Comparison of ENCODE assay signal across 28 cellular contexts in the genomic region with DNA sequence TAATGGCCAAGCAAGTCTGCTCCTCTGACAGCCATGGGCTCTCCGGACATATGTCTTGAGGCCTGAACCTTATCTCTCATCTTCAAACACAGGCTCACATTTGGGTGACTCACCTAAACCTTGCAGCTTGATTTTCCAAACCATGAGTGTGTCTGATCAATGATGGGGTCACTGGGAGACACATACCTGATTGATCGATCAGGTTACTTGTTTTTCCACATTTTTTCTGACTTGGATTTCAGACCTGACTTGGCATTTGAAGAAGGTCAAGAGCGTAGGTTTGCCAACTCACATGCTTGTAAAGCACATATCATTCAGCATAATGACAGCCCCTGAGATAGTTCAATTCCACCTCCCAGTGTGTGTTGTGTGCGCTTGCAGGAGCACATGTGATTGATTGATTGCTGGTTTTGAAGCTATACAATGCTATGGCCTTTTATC.
"Had no signal": no experiment of that assay in that cellular context is flagged by ENCODE, and none has a peak within 500 bp of the region (broad histone marks: within the 10 kb centered on the region; RNA-seq: fewer than 3 reads in every experiment).

No MANE protein-coding gene starts in this region.

- H3K4me1 ChIP-seq: colonic mucosa, foreskin keratinocyte, gastroesophageal sphincter, suprapubic skin, transverse colon, upper lobe of right lung, uterus had no signal

- H3K27me3 ChIP-seq: colonic mucosa, esophagus muscularis mucosa, foreskin keratinocyte, gastroesophageal sphincter, ovary, suprapubic skin, transverse colon, uterus had no signal

- H3K4me3 ChIP-seq: colonic mucosa, esophagus muscularis mucosa, gastroesophageal sphincter, mucosa of descending colon, ovary, smooth muscle cell, suprapubic skin, transverse colon, upper lobe of right lung, uterus had no signal

- H3K4me2 ChIP-seq: smooth muscle cell had no signal

- H3K9me3 ChIP-seq: colonic mucosa, esophagus muscularis mucosa, gastroesophageal sphincter, mucosa of descending colon, ovary, suprapubic skin, transverse colon, upper lobe of right lung, uterus had no signal

- H3K36me3 ChIP-seq: colonic mucosa, esophagus muscularis mucosa, gastroesophageal sphincter, ovary, suprapubic skin, transverse colon, upper lobe of right lung, uterus had no signal

- ATAC-seq: foreskin keratinocyte; gastroesophageal sphincter; mucosa of descending colon; naive thymus-derived CD4-positive, alpha-beta T cell; sciatic nerve; stimulated activated naive CD8-positive, alpha-beta T cell treated with anti-CD3 and anti-CD28 coated beads, Interleukin-15, amount 100 ng/mL, for 72 hours; upper lobe of right lung had no signal

- FAIRE-seq: endothelial cell of umbilical vein, keratinocyte had no signal

- DNase-seq: colonic mucosa; dermis blood vessel endothelial cell; effector memory CD4-positive, alpha-beta T cell; foreskin keratinocyte; hypothalamus; immature natural killer cell; mesenchymal stem cell; mucosa of descending colon; naive thymus-derived CD4-positive, alpha-beta T cell; nephron progenitor cell; occipital lobe; ovary; stimulated activated CD4-positive, alpha-beta T cell treated with anti-CD3 and anti-CD28 coated beads, Interleukin-12 subunit alpha, Interleukin-12 subunit beta, amount 100 ng/mL, for 4 hours; stimulated activated CD4-positive, alpha-beta T cell treated with anti-CD3 and anti-CD28 coated beads, Interleukin-1b, Interleukin-23, amount 100 ng/mL, for 48 hours; stimulated activated CD4-positive, alpha-beta T cell treated with anti-CD3 and anti-CD28 coated beads, Interleukin-4, amount 100 ng/mL, for 1 hour; stimulated activated CD8-positive, alpha-beta memory T cell treated with anti-CD3 and anti-CD28 coated beads, Interleukin-4, amount 100 ng/mL, for 48 hours; stimulated activated naive CD4-positive, alpha-beta T cell; stimulated activated naive CD8-positive, alpha-beta T cell treated with anti-CD3 and anti-CD28 coated beads, Interleukin-15, amount 100 ng/mL, for 72 hours; transverse colon; upper lobe of right lung; uterus had no signal

- H3K27ac ChIP-seq: colonic mucosa, esophagus muscularis mucosa, foreskin keratinocyte, gastroesophageal sphincter, ovary, suprapubic skin, transverse colon, upper lobe of right lung, uterus had no signal
